In genomic region chr21:33362044-33362555, GRCh38 we compare ENCODE assay signal across 8 cellular contexts. TPM values are rescaled to one million over a fixed set of nuclear protein-coding genes. Genes with fewer than 3 reads are reported as not detected.
DNase-seq lines count a peak whose midpoint lies in the region; ATAC-seq and TF ChIP-seq lines count a peak whose summit lies in the region.

No MANE protein-coding gene starts in this region.

- H3K27ac Mint-ChIP-seq in activated CD4-positive, alpha-beta T cell treated with anti-CD3 and anti-CD28 coated beads for 36 hours = peak overlapping the region; percentile 90
- H3K27ac Mint-ChIP-seq in neural crest cell (ENCODE audit: unreplicated experiment) = no peak overlapping the region

- H3K9me3 Mint-ChIP-seq in activated CD4-positive, alpha-beta T cell treated with anti-CD3 and anti-CD28 coated beads for 36 hours (ENCODE audit: low read depth) = peaks cover 8% of the 10 kb centered on the region
- peaks cover 4% of the 10 kb centered on the region for H3K9me3 Mint-ChIP-seq in neural crest cell

- in situ Hi-C loops in GM18951 (cut with MboI; ENCODE audit: low sequenced_read_pairs, unreplicated experiment) = no loop called here

- H3K4me3 ChIP-seq in epithelial cell of esophagus (ENCODE audit: low read length) = no peak overlapping the region

- ATAC-seq in activated CD4-positive, alpha-beta T cell treated with anti-CD3 and anti-CD28 coated beads for 36 hours = peak; percentile 74
- no peak for ATAC-seq in GM18519 (IDR thresholded peaks at IDR 0.05; ENCODE audit: low FRiP score, unreplicated experiment)

- DNase-seq in NCI-H2107 (lab: John Stamatoyannopoulos, UW) = peak; percentile 50
- DNase-seq in activated CD4-positive, alpha-beta T cell treated with anti-CD3 and anti-CD28 coated beads for 36 hours = peak; percentile 68
- DNase-seq in epithelial cell of esophagus (ENCODE audit: low read depth) = peak; percentile 26
- DNase-seq in neural crest cell (ENCODE audit: low read depth, low spot score) = no peak
- DNase-seq in globus pallidus (ENCODE audit: low spot score) = no peak
- DNase-seq in RKO (ENCODE audit: low spot score) = no peak

- H3K4me1 Mint-ChIP-seq in activated CD4-positive, alpha-beta T cell treated with anti-CD3 and anti-CD28 coated beads for 36 hours = peaks cover 18% of the 10 kb centered on the region
- peaks cover 13% of the 10 kb centered on the region for H3K4me1 Mint-ChIP-seq in neural crest cell

- peaks cover 5% of the 10 kb centered on the region for H3K36me3 Mint-ChIP-seq in activated CD4-positive, alpha-beta T cell treated with anti-CD3 and anti-CD28 coated beads for 36 hours (ENCODE audit: low read depth)
- H3K36me3 Mint-ChIP-seq in neural crest cell (ENCODE audit: low read depth) = peaks cover 2% of the 10 kb centered on the region

- H3K4me3 Mint-ChIP-seq in activated CD4-positive, alpha-beta T cell treated with anti-CD3 and anti-CD28 coated beads for 36 hours = peak overlapping the region; percentile 72
- H3K4me3 Mint-ChIP-seq in neural crest cell = peak overlapping the region; percentile 1

- TF ChIP-seq POLR2A in GM18951 (IDR thresholded peaks at IDR 0.05; ENCODE audit: extremely low read depth, insufficient read depth, insufficient read length) = peak; percentile 67

- H3K27me3 Mint-ChIP-seq in activated CD4-positive, alpha-beta T cell treated with anti-CD3 and anti-CD28 coated beads for 36 hours = no peaks in the 10 kb centered on the region
- peaks cover 33% of the 10 kb centered on the region for H3K27me3 Mint-ChIP-seq in neural crest cell (ENCODE audit: low read depth)

- POLR2A ChIA-PET in activated CD4-positive, alpha-beta T cell treated with anti-CD3 and anti-CD28 coated beads for 36 hours (lab: Charles Lee) = interaction anchor here (0.6 to 2.0 kb wide), 9 partner anchors 18 to 564 kb away, joined by 3 to 12 read pairs (median 4); partner anchors contain the start of genes DONSON, IFNAR1 and TMEM50B

- intact Hi-C loops in activated CD4-positive, alpha-beta T cell treated with anti-CD3 and anti-CD28 coated beads for 36 hours (cut with DNase I, micrococcal nuclease) = loop anchor here in 1 of 2 experiments (5.0 to 10.0 kb wide), 2 partner anchors 95 to 243 kb away; partner anchors contain the start of gene IL10RB

- TF ChIP-seq CTCF in epithelial cell of esophagus (IDR thresholded peaks at IDR 0.05; ENCODE audit: insufficient read depth, low read depth, low read length, missing control alignments) (no peak), neural crest cell (conservative IDR thresholded peaks at IDR 0.05) (no peak)

- CTCF ChIA-PET in activated CD4-positive, alpha-beta T cell treated with anti-CD3 and anti-CD28 coated beads for 36 hours (lab: Charles Lee) = interaction anchor here (0.6 to 5.4 kb wide), 44 partner anchors 9 to 536 kb away, joined by 3 to 56 read pairs (median 7); partner anchors contain the start of genes IFNAR1, IL10RB, SON and TMEM50B

RNA-seq across cellular contexts. Expression of gene IFNAR1, which starts 37.3 kb away (rescaled TPM):
- total RNA-seq in activated CD4-positive, alpha-beta T cell treated with anti-CD3 and anti-CD28 coated beads for 36 hours = 10 to 100 TPM; 21.8 to 29.6 TPM
- total RNA-seq in neural crest cell = 18.0 and 18.9 TPM in 2 replicates

RNA-seq across cellular contexts. Expression of gene IFNGR2, which starts 41.1 kb away (rescaled TPM):
- total RNA-seq in activated CD4-positive, alpha-beta T cell treated with anti-CD3 and anti-CD28 coated beads for 36 hours = 10 to 100 TPM; 16.4 to 18.9 TPM
- total RNA-seq in neural crest cell = 38.9 and 40.5 TPM in 2 replicates

Comparison
In these comparisons a context has a peak if more than half of its experiments do, and no peak if none do; other contexts are left out.
1. DNase-seq: peak in NCI-H2107 (single experiment), activated CD4-positive, alpha-beta T cell treated with anti-CD3 and anti-CD28 coated beads for 36 hours (single experiment) and epithelial cell of esophagus (single experiment); none in neural crest cell (single experiment), globus pallidus (single experiment) and RKO (single experiment).